Comparison of ENCODE assay signal across 1 cellular context in the genomic region with DNA sequence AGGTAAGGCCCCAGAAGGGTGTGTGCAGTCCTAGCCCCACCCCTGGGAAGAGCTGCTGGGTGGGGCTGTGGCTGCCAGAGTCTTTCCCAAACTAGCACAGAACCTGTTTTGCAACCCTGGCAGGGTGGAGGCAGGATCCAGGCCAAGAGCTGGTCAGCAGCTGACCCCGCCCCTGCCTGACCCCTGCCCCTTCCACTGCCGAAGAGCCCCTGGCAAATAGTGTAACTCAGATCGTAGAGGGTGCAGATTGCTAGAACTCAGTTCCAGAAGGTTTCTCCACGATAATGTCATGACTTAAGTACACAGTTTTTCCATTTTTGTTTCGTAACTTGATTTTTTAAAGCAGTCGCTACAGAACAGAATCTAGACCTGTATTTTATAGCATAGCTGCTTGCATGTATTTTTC.
TF ChIP-seq lines count a peak whose summit lies in the region.

No MANE protein-coding gene starts in this region.

TF ChIP-seq in GM23338, 12 proteins besides CTCF, POLR2A, EP300 and RAD21 (continued from another document):
- TF ChIP-seq, protein P1, sequence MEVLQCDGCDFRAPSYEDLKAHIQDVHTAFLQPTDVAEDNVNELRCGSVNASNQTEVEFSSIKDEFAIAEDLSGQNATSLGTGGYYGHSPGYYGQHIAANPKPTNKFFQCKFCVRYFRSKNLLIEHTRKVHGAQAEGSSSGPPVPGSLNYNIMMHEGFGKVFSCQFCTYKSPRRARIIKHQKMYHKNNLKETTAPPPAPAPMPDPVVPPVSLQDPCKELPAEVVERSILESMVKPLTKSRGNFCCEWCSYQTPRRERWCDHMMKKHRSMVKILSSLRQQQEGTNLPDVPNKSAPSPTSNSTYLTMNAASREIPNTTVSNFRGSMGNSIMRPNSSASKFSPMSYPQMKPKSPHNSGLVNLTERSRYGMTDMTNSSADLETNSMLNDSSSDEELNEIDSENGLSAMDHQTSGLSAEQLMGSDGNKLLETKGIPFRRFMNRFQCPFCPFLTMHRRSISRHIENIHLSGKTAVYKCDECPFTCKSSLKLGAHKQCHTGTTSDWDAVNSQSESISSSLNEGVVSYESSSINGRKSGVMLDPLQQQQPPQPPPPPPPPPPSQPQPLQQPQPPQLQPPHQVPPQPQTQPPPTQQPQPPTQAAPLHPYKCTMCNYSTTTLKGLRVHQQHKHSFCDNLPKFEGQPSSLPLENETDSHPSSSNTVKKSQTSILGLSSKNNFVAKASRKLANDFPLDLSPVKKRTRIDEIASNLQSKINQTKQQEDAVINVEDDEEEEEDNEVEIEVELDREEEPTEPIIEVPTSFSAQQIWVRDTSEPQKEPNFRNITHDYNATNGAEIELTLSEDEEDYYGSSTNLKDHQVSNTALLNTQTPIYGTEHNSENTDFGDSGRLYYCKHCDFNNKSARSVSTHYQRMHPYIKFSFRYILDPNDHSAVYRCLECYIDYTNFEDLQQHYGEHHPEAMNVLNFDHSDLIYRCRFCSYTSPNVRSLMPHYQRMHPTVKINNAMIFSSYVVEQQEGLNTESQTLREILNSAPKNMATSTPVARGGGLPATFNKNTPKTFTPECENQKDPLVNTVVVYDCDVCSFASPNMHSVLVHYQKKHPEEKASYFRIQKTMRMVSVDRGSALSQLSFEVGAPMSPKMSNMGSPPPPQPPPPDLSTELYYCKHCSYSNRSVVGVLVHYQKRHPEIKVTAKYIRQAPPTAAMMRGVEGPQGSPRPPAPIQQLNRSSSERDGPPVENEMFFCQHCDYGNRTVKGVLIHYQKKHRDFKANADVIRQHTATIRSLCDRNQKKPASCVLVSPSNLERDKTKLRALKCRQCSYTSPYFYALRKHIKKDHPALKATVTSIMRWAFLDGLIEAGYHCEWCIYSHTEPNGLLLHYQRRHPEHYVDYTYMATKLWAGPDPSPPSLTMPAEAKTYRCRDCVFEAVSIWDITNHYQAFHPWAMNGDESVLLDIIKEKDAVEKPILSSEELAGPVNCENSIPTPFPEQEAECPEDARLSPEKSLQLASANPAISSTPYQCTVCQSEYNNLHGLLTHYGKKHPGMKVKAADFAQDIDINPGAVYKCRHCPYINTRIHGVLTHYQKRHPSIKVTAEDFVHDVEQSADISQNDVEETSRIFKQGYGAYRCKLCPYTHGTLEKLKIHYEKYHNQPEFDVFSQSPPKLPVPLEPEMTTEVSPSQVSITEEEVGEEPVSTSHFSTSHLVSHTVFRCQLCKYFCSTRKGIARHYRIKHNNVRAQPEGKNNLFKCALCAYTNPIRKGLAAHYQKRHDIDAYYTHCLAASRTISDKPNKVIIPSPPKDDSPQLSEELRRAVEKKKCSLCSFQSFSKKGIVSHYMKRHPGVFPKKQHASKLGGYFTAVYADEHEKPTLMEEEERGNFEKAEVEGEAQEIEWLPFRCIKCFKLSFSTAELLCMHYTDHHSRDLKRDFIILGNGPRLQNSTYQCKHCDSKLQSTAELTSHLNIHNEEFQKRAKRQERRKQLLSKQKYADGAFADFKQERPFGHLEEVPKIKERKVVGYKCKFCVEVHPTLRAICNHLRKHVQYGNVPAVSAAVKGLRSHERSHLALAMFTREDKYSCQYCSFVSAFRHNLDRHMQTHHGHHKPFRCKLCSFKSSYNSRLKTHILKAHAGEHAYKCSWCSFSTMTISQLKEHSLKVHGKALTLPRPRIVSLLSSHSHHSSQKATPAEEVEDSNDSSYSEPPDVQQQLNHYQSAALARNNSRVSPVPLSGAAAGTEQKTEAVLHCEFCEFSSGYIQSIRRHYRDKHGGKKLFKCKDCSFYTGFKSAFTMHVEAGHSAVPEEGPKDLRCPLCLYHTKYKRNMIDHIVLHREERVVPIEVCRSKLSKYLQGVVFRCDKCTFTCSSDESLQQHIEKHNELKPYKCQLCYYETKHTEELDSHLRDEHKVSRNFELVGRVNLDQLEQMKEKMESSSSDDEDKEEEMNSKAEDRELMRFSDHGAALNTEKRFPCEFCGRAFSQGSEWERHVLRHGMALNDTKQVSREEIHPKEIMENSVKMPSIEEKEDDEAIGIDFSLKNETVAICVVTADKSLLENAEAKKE (CRISPR knock-in tag; IDR thresholded peaks at IDR 0.05), result no peak
- TF ChIP-seq NANOG (IDR thresholded peaks at IDR 0.05; ENCODE audit: borderline replicate concordance) (no peak), STAT1 (IDR thresholded peaks at IDR 0.05; ENCODE audit: unreplicated experiment) (no peak), EZH2 (IDR thresholded peaks at IDR 0.05; ENCODE audit: low read depth, unreplicated experiment) (no peak), CREB1 (CRISPR knock-in tag; IDR thresholded peaks at IDR 0.05; ENCODE audit: low read depth) (no peak), ZNF331 (CRISPR knock-in tag; IDR thresholded peaks at IDR 0.05; ENCODE audit: low read depth) (no peak), EZH2phosphoT487 (IDR thresholded peaks at IDR 0.05; ENCODE audit: unreplicated experiment) (no peak)
- TF ChIP-seq, protein P2, sequence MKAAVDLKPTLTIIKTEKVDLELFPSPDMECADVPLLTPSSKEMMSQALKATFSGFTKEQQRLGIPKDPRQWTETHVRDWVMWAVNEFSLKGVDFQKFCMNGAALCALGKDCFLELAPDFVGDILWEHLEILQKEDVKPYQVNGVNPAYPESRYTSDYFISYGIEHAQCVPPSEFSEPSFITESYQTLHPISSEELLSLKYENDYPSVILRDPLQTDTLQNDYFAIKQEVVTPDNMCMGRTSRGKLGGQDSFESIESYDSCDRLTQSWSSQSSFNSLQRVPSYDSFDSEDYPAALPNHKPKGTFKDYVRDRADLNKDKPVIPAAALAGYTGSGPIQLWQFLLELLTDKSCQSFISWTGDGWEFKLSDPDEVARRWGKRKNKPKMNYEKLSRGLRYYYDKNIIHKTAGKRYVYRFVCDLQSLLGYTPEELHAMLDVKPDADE (IDR thresholded peaks at IDR 0.05), result no peak
